Comparison of ENCODE assay signal across 8 cellular contexts in genomic region chr5:134410822-134411221, GRCh38. TPM values are rescaled to one million over a fixed set of nuclear protein-coding genes. Genes with fewer than 3 reads are reported as not detected.
DNase-seq lines count a peak whose midpoint lies in the region; ATAC-seq, FAIRE-seq and TF ChIP-seq lines count a peak whose summit lies in the region.

No MANE protein-coding gene starts in this region.

- POLR2A ChIA-PET in HepG2 (lab: Yijun Ruan, JAX), result interaction anchor here (0.9 to 8.7 kb wide), 10 partner anchors 15 to 185 kb away, joined by 3 to 127 read pairs (median 6); partner anchors contain the start of genes JADE2 and PPP2CA

- H3K36me3 Mint-ChIP-seq in activated T-cell treated with anti-CD3 and anti-CD28 coated beads, Interleukin-2, amount 50 U/mL, for 24 hours (ENCODE audit: low read depth), result peaks cover 44% of the 10 kb centered on the region
- peaks cover 9% of the 10 kb centered on the region for H3K36me3 Mint-ChIP-seq in activated naive CD8-positive, alpha-beta T cell treated with anti-CD3 and anti-CD28 coated beads, Interleukin-2, amount 50 U/mL, for 24 hours (ENCODE audit: low read depth)

- H3K4me2 ChIP-seq in HepG2 (ENCODE audit: low read depth, low read length), result peak overlapping the region; percentile 83

- TF ChIP-seq POLR2A in HepG2 (IDR thresholded peaks at IDR 0.05; ENCODE audit: insufficient read depth in 1 of 2, low read depth in 2 of 2, low read length in 2 of 2), result no peak
- no peak for TF ChIP-seq POLR2A in thyroid gland (IDR thresholded peaks at IDR 0.05)

- H3K27ac Mint-ChIP-seq in activated T-cell treated with anti-CD3 and anti-CD28 coated beads, Interleukin-2, amount 50 U/mL, for 24 hours, result peak overlapping the region; percentile 91
- H3K27ac Mint-ChIP-seq in activated naive CD8-positive, alpha-beta T cell treated with anti-CD3 and anti-CD28 coated beads, Interleukin-2, amount 50 U/mL, for 24 hours, result peak overlapping the region; percentile 87

- peak overlapping the region; percentile 98 for H3K4me3 Mint-ChIP-seq in activated T-cell treated with anti-CD3 and anti-CD28 coated beads, Interleukin-2, amount 50 U/mL, for 24 hours
- peak overlapping the region; percentile 95 for H3K4me3 Mint-ChIP-seq in activated naive CD8-positive, alpha-beta T cell treated with anti-CD3 and anti-CD28 coated beads, Interleukin-2, amount 50 U/mL, for 24 hours

- no peak overlapping the region for H2AFZ ChIP-seq in HepG2 (ENCODE audit: low read length)

- H3K9ac ChIP-seq in HepG2 (ENCODE audit: insufficient read depth, low read depth, low read length), result peak overlapping the region; percentile 78

- CTCF ChIA-PET in HepG2 (lab: Yijun Ruan, JAX; ENCODE audit: low intra/inter-chr PET ratio, low total read pairs), result interaction anchor here (2.1 kb wide), 1 partner anchor 167 kb away, joined by 12 read pairs; no protein-coding TSS in a partner anchor

- H3K27ac ChIP-seq in HepG2 (ENCODE audit: extremely low read length, insufficient read depth, low read length) (peak overlapping the region; percentile 96), thyroid gland (peak overlapping the region in 1 of 3 donors; percentile 86)

- no peak for DNase-seq in activated T-cell treated with anti-CD3 and anti-CD28 coated beads, Interleukin-2, amount 50 U/mL, for 24 hours
- no peak for DNase-seq in activated T-cell treated with anti-CD3 and anti-CD28 coated beads, Interleukin-2, amount 50 U/mL, for 48 hours
- DNase-seq in activated naive CD8-positive, alpha-beta T cell treated with anti-CD3 and anti-CD28 coated beads, Interleukin-2, amount 50 U/mL, for 24 hours, result no peak
- DNase-seq in HepG2 (ENCODE audit: low spot score), result no peak
- DNase-seq in thyroid gland, result no peak
- DNase-seq in NCI-H146 (lab: John Stamatoyannopoulos, UW), result no peak
- DNase-seq in ACHN, result no peak

- no peaks in the 10 kb centered on the region for H4K20me1 ChIP-seq in HepG2 (ENCODE audit: insufficient read depth, low read length)

- peaks cover 0 to 1% of the 10 kb centered on the region in 2 experiments; a peak in 3 of 5 replicates for H3K36me3 ChIP-seq in HepG2 (replicated peaks in 1 of 2; ENCODE audit: control insufficient read depth in 1 of 2, insufficient read depth in 2 of 2, low read length in 2 of 2)
- no peaks in the 10 kb centered on the region for H3K36me3 ChIP-seq in thyroid gland

- H3K4me3 ChIP-seq in HepG2 (replicated peaks in 1 of 3; ENCODE audit: insufficient read depth in 1 of 3, low read depth in 2 of 3, low read length in 3 of 3) (peak overlapping the region; percentile 90 to 95 (median 94)), thyroid gland (replicated peaks in 1 of 3) (peak overlapping the region; percentile 55 to 95 (median 88))

- intact Hi-C loops in HepG2 (cut with micrococcal nuclease; ENCODE audit: unreplicated experiment), result loop anchor here (5.0 kb wide), 2 partner anchors 39 to 166 kb away; partner anchors contain the start of gene UBE2B
- intact Hi-C loops in thyroid gland (cut with DNase I), result loop anchor here (10.0 kb wide), 2 partner anchors 54 to 114 kb away; partner anchors contain the start of gene JADE2

- H3K4me1 Mint-ChIP-seq in activated T-cell treated with anti-CD3 and anti-CD28 coated beads, Interleukin-2, amount 50 U/mL, for 24 hours (ENCODE audit: low read depth), result peaks cover 53% of the 10 kb centered on the region
- H3K4me1 Mint-ChIP-seq in activated naive CD8-positive, alpha-beta T cell treated with anti-CD3 and anti-CD28 coated beads, Interleukin-2, amount 50 U/mL, for 24 hours, result peaks cover 48% of the 10 kb centered on the region

- ATAC-seq in activated naive CD8-positive, alpha-beta T cell treated with anti-CD3 and anti-CD28 coated beads, Interleukin-2, amount 50 U/mL, for 24 hours, result no peak
- no peak for ATAC-seq in HepG2
- no peak for ATAC-seq in HG03135 (IDR thresholded peaks at IDR 0.05; ENCODE audit: unreplicated experiment)

- H3K27me3 Mint-ChIP-seq in activated T-cell treated with anti-CD3 and anti-CD28 coated beads, Interleukin-2, amount 50 U/mL, for 24 hours, result no peaks in the 10 kb centered on the region
- H3K27me3 Mint-ChIP-seq in activated naive CD8-positive, alpha-beta T cell treated with anti-CD3 and anti-CD28 coated beads, Interleukin-2, amount 50 U/mL, for 24 hours, result no peaks in the 10 kb centered on the region

- H3K9me3 ChIP-seq in HepG2 (ENCODE audit: low read length) (no peaks in the 10 kb centered on the region), thyroid gland (no peaks in the 10 kb centered on the region)

- TF ChIP-seq EP300 in HepG2 (IDR thresholded peaks at IDR 0.05; ENCODE audit: low read depth in 2 of 2, low read length in 2 of 2), result no peak
- no peak for TF ChIP-seq EP300 in HepG2 (CRISPR knock-in tag; IDR thresholded peaks at IDR 0.05; ENCODE audit: borderline replicate concordance)

- peaks cover 26% of the 10 kb centered on the region for H3K79me2 ChIP-seq in HepG2 (ENCODE audit: insufficient read depth, low read length)

- no peaks in the 10 kb centered on the region for H3K9me3 Mint-ChIP-seq in activated T-cell treated with anti-CD3 and anti-CD28 coated beads, Interleukin-2, amount 50 U/mL, for 24 hours
- H3K9me3 Mint-ChIP-seq in activated naive CD8-positive, alpha-beta T cell treated with anti-CD3 and anti-CD28 coated beads, Interleukin-2, amount 50 U/mL, for 24 hours, result no peaks in the 10 kb centered on the region

- no peak for FAIRE-seq in HepG2 (lab: Jason Lieb, UNC)

- TF ChIP-seq RAD21 in HepG2 (CRISPR knock-in tag; IDR thresholded peaks at IDR 0.05), result no peak

- in situ Hi-C loops in HepG2 (cut with HindIII; ENCODE audit: extremely low pct_ligation_motif_present, low pct_unique_long_range_greater_than_20kb) (loop anchor here (5.0 kb wide), 1 partner anchor 101 kb away; no protein-coding TSS in a partner anchor), ACHN (cut with HindIII; ENCODE audit: low pct_ligation_motif_present, low pct_unique_long_range_greater_than_20kb, low sequenced_read_pairs) (no loop called here)

- peaks cover 56% of the 10 kb centered on the region for H3K4me1 ChIP-seq in HepG2 (ENCODE audit: insufficient read depth, low read length)
- H3K4me1 ChIP-seq in thyroid gland, result peaks cover 20 to 25% of the 10 kb centered on the region in 2 donors

- H3K27me3 ChIP-seq in HepG2 (ENCODE audit: control insufficient read depth in 1 of 2, insufficient read depth in 2 of 2, low read length in 2 of 2), result no peaks in the 10 kb centered on the region; a peak in 1 of 5 replicates
- no peaks in the 10 kb centered on the region for H3K27me3 ChIP-seq in thyroid gland

- TF ChIP-seq CTCF in HepG2 (CRISPR knock-in tag; IDR thresholded peaks at IDR 0.05) (no peak), thyroid gland (IDR thresholded peaks at IDR 0.05) (no peak)

- 61% methylated on average over 2 of the region's 4 CpGs for WGBS in HepG2 (ENCODE audit: low lambda C conversion rate)
- 55 to 58% methylated on average over 4 of the region's 4 CpGs for WGBS in thyroid gland, 2 donors

- no TSS peak for BruUV-seq in HepG2 (replicated peaks; lab: Mats Ljungman, UMichigan)

RNA-seq across cellular contexts. Expression of gene CDKN2AIPNL, which starts 0.9 kb away (rescaled TPM):
- total RNA-seq in HepG2 (2016; rRNA removed; fragmentation: Illumina TruSeq; extraction: Trizol), result 46.5 and 51.2 TPM in 2 replicates
- 43.9 and 45.2 TPM in 2 replicates for total RNA-seq in HepG2 (2016; cell fraction: cytosol; rRNA removed; fragmentation: Illumina TruSeq; extraction: Trizol; ENCODE audit: low read depth)
- total RNA-seq in HepG2 (2016; cell fraction: insoluble cytoplasmic fraction; rRNA removed; fragmentation: Illumina TruSeq; extraction: Trizol), result 51.0 and 57.6 TPM in 2 replicates
- total RNA-seq in HepG2 (2016; cell fraction: membrane; rRNA removed; fragmentation: Illumina TruSeq; extraction: Trizol), result 82.5 and 85.3 TPM in 2 replicates
- total RNA-seq in HepG2 (2016; cell fraction: nucleus; rRNA removed; fragmentation: Illumina TruSeq; extraction: Trizol), result 16.1 and 18.5 TPM in 2 replicates
- polyA plus RNA-seq in HepG2 (2011; rRNA removed), result 13.5 and 17.4 TPM in 2 replicates
- polyA plus RNA-seq in HepG2 (2011; cell fraction: cytosol; rRNA removed), result 15.3 and 17.9 TPM in 2 replicates
- polyA plus RNA-seq in HepG2 (2011; cell fraction: nucleus; rRNA removed), result 3.4 and 4.0 TPM in 2 replicates
- polyA plus RNA-seq in HepG2 (2012), result 16.4 and 22.9 TPM in 2 replicates
- 45.6 and 53.1 TPM in 2 replicates for polyA plus RNA-seq in HepG2 (2016; cell fraction: cytosol; fragmentation: Illumina TruSeq; extraction: Trizol; ENCODE audit: low read depth)
- 52.5 and 57.0 TPM in 2 replicates for polyA plus RNA-seq in HepG2 (2016; cell fraction: insoluble cytoplasmic fraction; fragmentation: Illumina TruSeq; extraction: Trizol; ENCODE audit: low read depth)
- polyA plus RNA-seq in HepG2 (2016; cell fraction: membrane; fragmentation: Illumina TruSeq; extraction: Trizol; ENCODE audit: low read depth), result 72.1 and 73.9 TPM in 2 replicates
- 25.5 and 28.1 TPM in 2 replicates for polyA plus RNA-seq in HepG2 (2016; cell fraction: nucleus; fragmentation: Illumina TruSeq; extraction: Trizol; ENCODE audit: insufficient read depth, low read depth)
- polyA minus RNA-seq in HepG2 (2011; rRNA and poly(A)+ RNA removed; ENCODE audit: low replicate concordance), result 7.8 TPM in 2 replicates
- 5.6 and 10.3 TPM in 2 replicates for polyA minus RNA-seq in HepG2 (2011; cell fraction: cytosol; rRNA and poly(A)+ RNA removed)
- 5.3 and 6.8 TPM in 2 replicates for polyA minus RNA-seq in HepG2 (2011; cell fraction: nucleus; rRNA and poly(A)+ RNA removed)
- 10 to 100 TPM; 27.9 to 42.3 (median 34.8) TPM for total RNA-seq in thyroid gland

RNA-seq across cellular contexts. Expression of gene UBE2B, which starts 39.5 kb away (rescaled TPM):
- total RNA-seq in HepG2 (2016; rRNA removed; fragmentation: Illumina TruSeq; extraction: Trizol) (25.2 and 56.7 TPM in 2 replicates), thyroid gland (10 to 100 TPM; 36.8 to 83.2 (median 41.2) TPM)
- total RNA-seq in HepG2 (2016; cell fraction: cytosol; rRNA removed; fragmentation: Illumina TruSeq; extraction: Trizol; ENCODE audit: low read depth), result 16.1 and 17.6 TPM in 2 replicates
- total RNA-seq in HepG2 (2016; cell fraction: insoluble cytoplasmic fraction; rRNA removed; fragmentation: Illumina TruSeq; extraction: Trizol), result 29.1 and 44.6 TPM in 2 replicates
- total RNA-seq in HepG2 (2016; cell fraction: membrane; rRNA removed; fragmentation: Illumina TruSeq; extraction: Trizol), result 26.0 and 31.6 TPM in 2 replicates
- 26.2 and 31.7 TPM in 2 replicates for total RNA-seq in HepG2 (2016; cell fraction: nucleus; rRNA removed; fragmentation: Illumina TruSeq; extraction: Trizol)
- polyA plus RNA-seq in HepG2 (2011; rRNA removed), result 35.1 and 56.0 TPM in 2 replicates
- 18.5 and 31.0 TPM in 2 replicates for polyA plus RNA-seq in HepG2 (2011; cell fraction: cytosol; rRNA removed)
- 12.3 and 14.0 TPM in 2 replicates for polyA plus RNA-seq in HepG2 (2011; cell fraction: nucleus; rRNA removed)
- 85.2 and 106 TPM in 2 replicates for polyA plus RNA-seq in HepG2 (2012)
- 101 and 112 TPM in 2 replicates for polyA plus RNA-seq in HepG2 (2016; cell fraction: cytosol; fragmentation: Illumina TruSeq; extraction: Trizol; ENCODE audit: low read depth)
- polyA plus RNA-seq in HepG2 (2016; cell fraction: insoluble cytoplasmic fraction; fragmentation: Illumina TruSeq; extraction: Trizol; ENCODE audit: low read depth), result 182 and 192 TPM in 2 replicates
- polyA plus RNA-seq in HepG2 (2016; cell fraction: membrane; fragmentation: Illumina TruSeq; extraction: Trizol; ENCODE audit: low read depth), result 120 and 123 TPM in 2 replicates
- polyA plus RNA-seq in HepG2 (2016; cell fraction: nucleus; fragmentation: Illumina TruSeq; extraction: Trizol; ENCODE audit: insufficient read depth, low read depth), result 90.3 and 94.9 TPM in 2 replicates
- polyA minus RNA-seq in HepG2 (2011; rRNA and poly(A)+ RNA removed; ENCODE audit: low replicate concordance), result 10.4 and 11.4 TPM in 2 replicates
- polyA minus RNA-seq in HepG2 (2011; cell fraction: cytosol; rRNA and poly(A)+ RNA removed), result 32.0 and 33.5 TPM in 2 replicates
- 29.6 and 45.0 TPM in 2 replicates for polyA minus RNA-seq in HepG2 (2011; cell fraction: nucleus; rRNA and poly(A)+ RNA removed)

RNA-seq across cellular contexts. Expression of gene CDKL3, which starts 43.9 kb away (rescaled TPM):
- 2.2 and 4.5 TPM in 2 replicates for total RNA-seq in HepG2 (2016; rRNA removed; fragmentation: Illumina TruSeq; extraction: Trizol)
- total RNA-seq in HepG2 (2016; cell fraction: cytosol; rRNA removed; fragmentation: Illumina TruSeq; extraction: Trizol; ENCODE audit: low read depth), result 1.3 and 3.9 TPM in 2 replicates
- total RNA-seq in HepG2 (2016; cell fraction: insoluble cytoplasmic fraction; rRNA removed; fragmentation: Illumina TruSeq; extraction: Trizol), result 2.9 and 3.7 TPM in 2 replicates
- 2.3 and 4.5 TPM in 2 replicates for total RNA-seq in HepG2 (2016; cell fraction: membrane; rRNA removed; fragmentation: Illumina TruSeq; extraction: Trizol)
- 0.68 and 1.2 TPM in 2 replicates for total RNA-seq in HepG2 (2016; cell fraction: nucleus; rRNA removed; fragmentation: Illumina TruSeq; extraction: Trizol)
- polyA plus RNA-seq in HepG2 (2011; rRNA removed), result 4.1 and 4.3 TPM in 2 replicates
- 0.63 and 1.5 TPM in 2 replicates for polyA plus RNA-seq in HepG2 (2011; cell fraction: cytosol; rRNA removed)
- polyA plus RNA-seq in HepG2 (2011; cell fraction: nucleus; rRNA removed), result 1.3 and 1.7 TPM in 2 replicates
- polyA plus RNA-seq in HepG2 (2012), result 3.8 and 7.8 TPM in 2 replicates
- polyA plus RNA-seq in HepG2 (2016; cell fraction: cytosol; fragmentation: Illumina TruSeq; extraction: Trizol; ENCODE audit: low read depth), result 1.5 and 1.6 TPM in 2 replicates
- polyA plus RNA-seq in HepG2 (2016; cell fraction: insoluble cytoplasmic fraction; fragmentation: Illumina TruSeq; extraction: Trizol; ENCODE audit: low read depth), result 2.5 and 2.9 TPM in 2 replicates
- 1.9 and 2.0 TPM in 2 replicates for polyA plus RNA-seq in HepG2 (2016; cell fraction: membrane; fragmentation: Illumina TruSeq; extraction: Trizol; ENCODE audit: low read depth)
- 1.5 and 3.4 TPM in 2 replicates for polyA plus RNA-seq in HepG2 (2016; cell fraction: nucleus; fragmentation: Illumina TruSeq; extraction: Trizol; ENCODE audit: insufficient read depth, low read depth)
- 0.58 TPM in 1 of 2 replicates, not detected in the other for polyA minus RNA-seq in HepG2 (2011; rRNA and poly(A)+ RNA removed; ENCODE audit: low replicate concordance)
- polyA minus RNA-seq in HepG2 (2011; cell fraction: cytosol; rRNA and poly(A)+ RNA removed), result 1.1 TPM in 1 of 2 replicates, not detected in the other
- 0.90 TPM in 1 of 2 replicates, not detected in the other for polyA minus RNA-seq in HepG2 (2011; cell fraction: nucleus; rRNA and poly(A)+ RNA removed)
- 1 to 10 TPM in 3 of 4 donors, not detected in 1; 1.3 to 6.6 (median 5.5) TPM for total RNA-seq in thyroid gland
